22 cellular contexts compared by ENCODE assay signal in genomic region chr10:15046626-15047025, GRCh38. TPM values are rescaled to one million over a fixed set of nuclear protein-coding genes. Genes with fewer than 3 reads are reported as not detected.
DNase-seq lines count a peak whose midpoint lies in the region; ATAC-seq, FAIRE-seq and TF ChIP-seq lines count a peak whose summit lies in the region.
"Had no signal": no experiment of that assay in that cellular context is flagged by ENCODE, and none has a peak within 500 bp of the region (broad histone marks: within the 10 kb centered on the region; RNA-seq: fewer than 3 reads in every experiment).

No MANE protein-coding gene starts in this region.

- H3K36me3 ChIP-seq in K562 (ENCODE audit: control insufficient read depth, insufficient read depth, low read length): no peaks in the 10 kb centered on the region
- no peaks in the 10 kb centered on the region for H3K36me3 ChIP-seq in kidney (ENCODE audit: control insufficient read depth in 1 of 2, insufficient read depth in 2 of 2, low read length in 2 of 2)
- H3K36me3 ChIP-seq in upper lobe of right lung: no peaks in the 10 kb centered on the region
- no peaks in the 10 kb centered on the region for H3K36me3 ChIP-seq in aorta (ENCODE audit: control insufficient read depth in 1 of 2, insufficient read depth in 2 of 2, low read length in 1 of 2)
- H3K36me3 ChIP-seq: sigmoid colon had no signal

- H4K20me1 ChIP-seq in K562 (replicated peaks; ENCODE audit: control insufficient read depth, insufficient read depth, low read length): no peaks in the 10 kb centered on the region

- TF ChIP-seq EP300 in K562 (IDR thresholded peaks at IDR 0.05; ENCODE audit: low read length): no peak

- no peak overlapping the region for H3K27ac ChIP-seq in K562 (ENCODE audit: extremely low read depth, low read depth, low read length)
- H3K27ac ChIP-seq in kidney (ENCODE audit: low read depth in 2 of 2, low read length in 2 of 2): no peak overlapping the region
- H3K27ac ChIP-seq in upper lobe of right lung: no peak overlapping the region
- peak overlapping the region in 1 of 2 donors; percentile 98 for H3K27ac ChIP-seq in aorta (ENCODE audit: low read depth in 1 of 2, low read length in 2 of 2)
- H3K27ac ChIP-seq: 22Rv1, sigmoid colon had no signal

- H2AFZ ChIP-seq in K562 (ENCODE audit: low read depth, low read length): peak overlapping the region; percentile 45; the same call in 1 of the 2 replicates

- TF ChIP-seq RAD21 in K562 (CRISPR knock-in tag; conservative IDR thresholded peaks at IDR 0.05 in 1 of 2, IDR thresholded peaks at IDR 0.05 in 1 of 2): no peak

- no TSS peak for BruUV-seq in K562 (replicated peaks; lab: Mats Ljungman, UMichigan)

- H3K9ac ChIP-seq in K562 (ENCODE audit: insufficient read depth in 1 of 2, low read depth in 2 of 2, low read length in 2 of 2): no peak overlapping the region
- H3K9ac ChIP-seq in kidney (ENCODE audit: low read length in 2 of 2): no peak overlapping the region

- DNase-seq in NCI-H82 (lab: John Stamatoyannopoulos, UW) (peak; percentile 14), NCI-H82 treated with DMSO at 0.1 percent for 48 hours (lab: John Stamatoyannopoulos, UW; ENCODE audit: unreplicated experiment) (no peak), K562 (ENCODE audit: extremely low read depth in 1 of 4, low spot score in 3 of 4) (no peak), kidney (peak; percentile 77), upper lobe of right lung (no peak), globus pallidus (ENCODE audit: low spot score) (no peak), aorta (no peak)
- DNase-seq in stimulated activated naive B cell treated with anti-CD40 and anti-IgM and Interleukin-4, amounts not matched to agents 10 μg/mL and 1 μg/mL and 100 μg/mL, for 72 hours: no peak
- DNase-seq: activated CD4-positive, alpha-beta T cell treated with anti-CD3 and anti-CD28 coated beads for 48 hours; activated T-cell treated with anti-CD3 and anti-CD28 coated beads for 4 hours; CD8-positive, alpha-beta memory T cell; cortex of kidney; erythroblast; KBM-7; NCI-H2171 treated with DMSO at 0.1 percent for 48 hours; sigmoid colon had no signal

- in situ Hi-C loops in K562 (cut with MboI): no loop called here

- H3K27me3 ChIP-seq in K562 (ENCODE audit: control insufficient read depth in 2 of 2, insufficient read depth in 2 of 2, low read length in 2 of 2): peaks cover 0 to 8% of the 10 kb centered on the region in 2 experiments; a peak in 2 of 5 replicates
- no peaks in the 10 kb centered on the region for H3K27me3 ChIP-seq in upper lobe of right lung
- H3K27me3 ChIP-seq in aorta (ENCODE audit: control insufficient read depth in 1 of 2, insufficient read depth in 2 of 2, low read length in 1 of 2): no peaks in the 10 kb centered on the region
- H3K27me3 ChIP-seq: sigmoid colon had no signal

- no peak for TF ChIP-seq POLR2A in K562 (conservative IDR thresholded peaks at IDR 0.05)

- 6% methylated on average over 5 of the region's 5 CpGs for WGBS in K562 (ENCODE audit: insufficient coverage, low coverage, missing lambda C conversion rate)
- WGBS in aorta, 2 donors: 11 to 12% methylated on average over 5 of the region's 5 CpGs

- no peaks in the 10 kb centered on the region for H3K9me3 ChIP-seq in K562 (replicated peaks; ENCODE audit: control insufficient read depth, insufficient read depth, low read depth, low read length)
- no peaks in the 10 kb centered on the region for H3K9me3 ChIP-seq in kidney (ENCODE audit: control insufficient read depth in 1 of 2, low read length in 2 of 2)
- no peaks in the 10 kb centered on the region for H3K9me3 ChIP-seq in upper lobe of right lung
- H3K9me3 ChIP-seq in aorta (ENCODE audit: control insufficient read depth, low read length): no peaks in the 10 kb centered on the region
- H3K9me3 ChIP-seq: sigmoid colon had no signal

- no peak overlapping the region for H3K27ac Mint-ChIP-seq in stimulated activated naive B cell treated with anti-CD40 and anti-IgM and Interleukin-4, amounts not matched to agents 10 μg/mL and 1 μg/mL and 100 μg/mL, for 72 hours
- H3K27ac Mint-ChIP-seq: CD8-positive, alpha-beta memory T cell; stimulated activated memory B cell treated with anti-CD40 and anti-IgM and Interleukin-4, amounts not matched to agents 10 μg/mL and 1 μg/mL and 100 μg/mL, for 72 hours had no signal

- H3K9me1 ChIP-seq in K562 (ENCODE audit: control insufficient read depth, insufficient read depth, low read length): no peaks in the 10 kb centered on the region

- no peaks in the 10 kb centered on the region for H3K36me3 Mint-ChIP-seq in stimulated activated naive B cell treated with anti-CD40 and anti-IgM and Interleukin-4, amounts not matched to agents 10 μg/mL and 1 μg/mL and 100 μg/mL, for 72 hours
- H3K36me3 Mint-ChIP-seq: CD8-positive, alpha-beta memory T cell; stimulated activated memory B cell treated with anti-CD40 and anti-IgM and Interleukin-4, amounts not matched to agents 10 μg/mL and 1 μg/mL and 100 μg/mL, for 72 hours had no signal

- CTCF ChIA-PET in K562 (lab: Yijun Ruan, JAX; ENCODE audit: low intra/inter-chr PET ratio): no interaction called here

- H3K4me3 Mint-ChIP-seq in stimulated activated naive B cell treated with anti-CD40 and anti-IgM and Interleukin-4, amounts not matched to agents 10 μg/mL and 1 μg/mL and 100 μg/mL, for 72 hours: no peak overlapping the region
- H3K4me3 Mint-ChIP-seq: activated naive CD4-positive, alpha-beta T cell treated with anti-CD3 and anti-CD28 coated beads, Interleukin-2, amount 50 U/mL, for 24 hours; stimulated activated memory B cell treated with anti-CD40 and anti-IgM and Interleukin-4, amounts not matched to agents 10 μg/mL and 1 μg/mL and 100 μg/mL, for 72 hours had no signal

- no peaks in the 10 kb centered on the region for H3K79me2 ChIP-seq in K562 (ENCODE audit: control insufficient read depth, insufficient read depth, low read length)

- FAIRE-seq in K562 (lab: Jason Lieb, UNC) (no peak), kidney (lab: Jason Lieb, UNC) (no peak)

- ATAC-seq in K562 (no peak), upper lobe of right lung (peak; percentile 27), aorta (ENCODE audit: low FRiP score) (no peak)
- ATAC-seq in stimulated activated naive B cell treated with anti-CD40 and anti-IgM and Interleukin-4, amounts not matched to agents 10 μg/mL and 1 μg/mL and 100 μg/mL, for 72 hours (replicated peaks): no peak
- ATAC-seq: Right ventricle myocardium inferior; stimulated activated memory B cell treated with anti-CD40 and anti-IgM and Interleukin-4, amounts not matched to agents 10 μg/mL and 1 μg/mL and 100 μg/mL, for 72 hours had no signal

- TF ChIP-seq CTCF in K562 (IDR thresholded peaks at IDR 0.05 in 2 of 3, conservative IDR thresholded peaks at IDR 0.05 in 1 of 3; ENCODE audit: insufficient read depth in 2 of 3, low read depth in 1 of 3, low read length in 3 of 3) (no peak), kidney (IDR thresholded peaks at IDR 0.05; ENCODE audit: borderline replicate concordance, extremely low read depth, insufficient read depth) (no peak), upper lobe of right lung (IDR thresholded peaks at IDR 0.05) (no peak)

- POLR2A ChIA-PET in K562 (lab: Yijun Ruan, JAX): no interaction called here

- intact Hi-C loops in K562 (cut with micrococcal nuclease): no loop called here
- intact Hi-C loops in kidney (cut with DNase I): no loop called here
- intact Hi-C loops in upper lobe of right lung (cut with DNase I): no loop called here
- intact Hi-C loops in aorta (cut with DNase I): no loop called here

- no peaks in the 10 kb centered on the region for H3K9me3 Mint-ChIP-seq in stimulated activated naive B cell treated with anti-CD40 and anti-IgM and Interleukin-4, amounts not matched to agents 10 μg/mL and 1 μg/mL and 100 μg/mL, for 72 hours
- H3K9me3 Mint-ChIP-seq: activated naive CD4-positive, alpha-beta T cell treated with anti-CD3 and anti-CD28 coated beads, Interleukin-2, amount 50 U/mL, for 24 hours; CD8-positive, alpha-beta memory T cell had no signal

- no peak overlapping the region for H3K4me2 ChIP-seq in K562 (ENCODE audit: insufficient read depth, low read length)

- peaks cover 2 to 17% of the 10 kb centered on the region in 2 donors for H3K4me1 Mint-ChIP-seq in stimulated activated naive B cell treated with anti-CD40 and anti-IgM and Interleukin-4, amounts not matched to agents 10 μg/mL and 1 μg/mL and 100 μg/mL, for 72 hours
- H3K4me1 Mint-ChIP-seq: stimulated activated memory B cell treated with anti-CD40 and anti-IgM and Interleukin-4, amounts not matched to agents 10 μg/mL and 1 μg/mL and 100 μg/mL, for 72 hours had no signal

- peaks cover 9 to 14% of the 10 kb centered on the region in 2 donors for H3K27me3 Mint-ChIP-seq in stimulated activated naive B cell treated with anti-CD40 and anti-IgM and Interleukin-4, amounts not matched to agents 10 μg/mL and 1 μg/mL and 100 μg/mL, for 72 hours
- H3K27me3 Mint-ChIP-seq: activated naive CD4-positive, alpha-beta T cell treated with anti-CD3 and anti-CD28 coated beads, Interleukin-2, amount 50 U/mL, for 24 hours; stimulated activated memory B cell treated with anti-CD40 and anti-IgM and Interleukin-4, amounts not matched to agents 10 μg/mL and 1 μg/mL and 100 μg/mL, for 72 hours had no signal

- H3K4me3 ChIP-seq in K562 (no peak overlapping the region), kidney (ENCODE audit: low read length in 2 of 2) (no peak overlapping the region), upper lobe of right lung (no peak overlapping the region), aorta (ENCODE audit: low read length in 2 of 2) (no peak overlapping the region)
- H3K4me3 ChIP-seq: sigmoid colon had no signal

- no peaks in the 10 kb centered on the region for H3K4me1 ChIP-seq in K562 (replicated peaks in 1 of 2; ENCODE audit: control insufficient read depth in 2 of 2, insufficient read depth in 2 of 2, low read length in 2 of 2)
- H3K4me1 ChIP-seq in kidney (ENCODE audit: control insufficient read depth in 1 of 2, insufficient read depth in 1 of 2, low read depth in 1 of 2, low read length in 2 of 2): no peaks in the 10 kb centered on the region
- H3K4me1 ChIP-seq in upper lobe of right lung: no peaks in the 10 kb centered on the region
- H3K4me1 ChIP-seq in aorta (ENCODE audit: control insufficient read depth in 1 of 2, insufficient read depth in 2 of 2, low read length in 2 of 2): peaks cover 2 to 3% of the 10 kb centered on the region in 2 donors
- H3K4me1 ChIP-seq: sigmoid colon had no signal

RNA-seq across cellular contexts. Expression of gene OLAH, which starts 2.9 kb away (rescaled TPM):
- total RNA-seq in K562 (2011; cell fraction: chromatin; rRNA removed; ENCODE audit: low replicate concordance): not detected in 2 replicates
- total RNA-seq in K562 (2011; cell fraction: nucleolus; rRNA removed): not detected in 2 replicates
- not detected in 2 replicates for total RNA-seq in K562 (2011; cell fraction: nucleoplasm; rRNA removed)
- total RNA-seq in K562 (2014; rRNA removed) (not detected in 2 replicates), K562 (2014; rRNA removed; fragmentation: Illumina TruSeq; extraction: Trizol) (0.11 and 0.26 TPM in 2 replicates), K562 (2015; rRNA removed; fragmentation: Illumina TruSeq; extraction: Trizol) (0.22 TPM in 1 of 2 replicates, not detected in the other), K562 (2021) (not detected in 2 replicates), kidney (0.50 TPM), upper lobe of right lung (0.93 TPM), aorta (1 to 10 TPM in 1 of 2 donors, not detected in 1; 1.1 TPM)
- polyA plus RNA-seq in K562 (2011; rRNA removed) (0.11 TPM in 1 of 2 replicates, not detected in the other), K562 (2014; fragmentation: Illumina TruSeq; extraction: Trizol) (0.15 TPM in 1 of 2 replicates, not detected in the other), K562 (2014; fragmentation: Nextera tagmentation; extraction: Ambion mirVana) (under 1 TPM; 0.13 to 0.45 TPM), K562 (2014; rRNA removed) (0.21 and 0.58 TPM in 2 replicates), kidney (ENCODE audit: insufficient read depth, low read depth, low replicate concordance) (0.52 TPM), aorta (1 to 10 TPM; 2.5 to 4.4 TPM)
- 0.04 TPM in 1 of 2 replicates, not detected in the other for polyA plus RNA-seq in K562 (2011; cell fraction: cytosol; rRNA removed)
- polyA plus RNA-seq in K562 (2011; cell fraction: nucleus; rRNA removed): not detected in 2 replicates
- polyA plus RNA-seq in K562 (2012): 0.13 and 3.8 TPM in 2 replicates
- polyA minus RNA-seq in K562 (2011; rRNA and poly(A)+ RNA removed): 0.27 and 0.28 TPM in 2 replicates
- polyA minus RNA-seq in K562 (2011; cell fraction: cytosol; rRNA and poly(A)+ RNA removed): not detected in 2 replicates
- polyA minus RNA-seq in K562 (2011; cell fraction: nucleus; rRNA and poly(A)+ RNA removed): not detected in 2 replicates
- total RNA-seq: CD8-positive, alpha-beta memory T cell; G401 had no signal
- polyA plus RNA-seq: CD8-positive, alpha-beta memory T cell; neural cell had no signal

RNA-seq across cellular contexts. Expression of gene ACBD7, which starts 42.0 kb away (rescaled TPM):
- total RNA-seq in K562 (2011; cell fraction: chromatin; rRNA removed; ENCODE audit: low replicate concordance): 0.30 and 0.76 TPM in 2 replicates
- 0.33 TPM in 1 of 2 replicates, not detected in the other for total RNA-seq in K562 (2011; cell fraction: nucleolus; rRNA removed)
- total RNA-seq in K562 (2011; cell fraction: nucleoplasm; rRNA removed): 0.81 and 2.3 TPM in 2 replicates
- total RNA-seq in K562 (2014; rRNA removed): 0.98 and 1.4 TPM in 2 replicates
- 0.84 and 1.3 TPM in 2 replicates for total RNA-seq in K562 (2014; rRNA removed; fragmentation: Illumina TruSeq; extraction: Trizol)
- 0.72 and 1.1 TPM in 2 replicates for total RNA-seq in K562 (2015; rRNA removed; fragmentation: Illumina TruSeq; extraction: Trizol)
- total RNA-seq in K562 (2021): 0.60 and 0.98 TPM in 2 replicates
- 2.7 and 3.2 TPM in 2 replicates for polyA plus RNA-seq in K562 (2011; rRNA removed)
- 1.2 and 2.3 TPM in 2 replicates for polyA plus RNA-seq in K562 (2011; cell fraction: cytosol; rRNA removed)
- 0.78 and 0.87 TPM in 2 replicates for polyA plus RNA-seq in K562 (2011; cell fraction: nucleus; rRNA removed)
- polyA plus RNA-seq in K562 (2012): 0.77 and 1.2 TPM in 2 replicates
- polyA plus RNA-seq in K562 (2014; fragmentation: Illumina TruSeq; extraction: Trizol): 0.86 and 0.98 TPM in 2 replicates
- under 1 TPM; 0.21 to 0.27 TPM for polyA plus RNA-seq in K562 (2014; fragmentation: Nextera tagmentation; extraction: Ambion mirVana)
- 0.93 and 1.1 TPM in 2 replicates for polyA plus RNA-seq in K562 (2014; rRNA removed)
- 2.9 and 3.4 TPM in 2 replicates for polyA minus RNA-seq in K562 (2011; rRNA and poly(A)+ RNA removed)
- 1.7 TPM in 1 of 2 replicates, not detected in the other for polyA minus RNA-seq in K562 (2011; cell fraction: cytosol; rRNA and poly(A)+ RNA removed)
- polyA minus RNA-seq in K562 (2011; cell fraction: nucleus; rRNA and poly(A)+ RNA removed): 0.54 and 1.3 TPM in 2 replicates
- 0.50 TPM for total RNA-seq in kidney
- 0.56 TPM for polyA plus RNA-seq in kidney (ENCODE audit: insufficient read depth, low read depth, low replicate concordance)
- total RNA-seq in upper lobe of right lung: not detected
- not detected for total RNA-seq in aorta
- not detected for polyA plus RNA-seq in aorta
- total RNA-seq: Right ventricle myocardium inferior, sigmoid colon had no signal
- polyA plus RNA-seq: CD8-positive, alpha-beta memory T cell had no signal

RNA-seq across cellular contexts. Expression of gene RPP38, which starts 50.5 kb away (rescaled TPM):
- 24.7 and 30.0 TPM in 2 replicates for total RNA-seq in K562 (2011; cell fraction: chromatin; rRNA removed; ENCODE audit: low replicate concordance)
- total RNA-seq in K562 (2011; cell fraction: nucleolus; rRNA removed): 21.5 and 24.6 TPM in 2 replicates
- 18.0 and 21.1 TPM in 2 replicates for total RNA-seq in K562 (2011; cell fraction: nucleoplasm; rRNA removed)
- 27.8 and 30.9 TPM in 2 replicates for total RNA-seq in K562 (2014; rRNA removed)
- total RNA-seq in K562 (2014; rRNA removed; fragmentation: Illumina TruSeq; extraction: Trizol): 31.7 and 34.5 TPM in 2 replicates
- total RNA-seq in K562 (2015; rRNA removed; fragmentation: Illumina TruSeq; extraction: Trizol): 32.6 and 33.8 TPM in 2 replicates
- total RNA-seq in K562 (2021): 26.3 and 26.9 TPM in 2 replicates
- 30.3 and 39.4 TPM in 2 replicates for polyA plus RNA-seq in K562 (2011; rRNA removed)
- polyA plus RNA-seq in K562 (2011; cell fraction: cytosol; rRNA removed): 23.7 and 30.8 TPM in 2 replicates
- 17.3 and 18.1 TPM in 2 replicates for polyA plus RNA-seq in K562 (2011; cell fraction: nucleus; rRNA removed)
- polyA plus RNA-seq in K562 (2012): 25.0 and 27.7 TPM in 2 replicates
- polyA plus RNA-seq in K562 (2014; fragmentation: Illumina TruSeq; extraction: Trizol): 48.6 and 58.6 TPM in 2 replicates
- polyA plus RNA-seq in K562 (2014; fragmentation: Nextera tagmentation; extraction: Ambion mirVana): 10 to 100 TPM; 33.5 to 38.6 TPM
- polyA plus RNA-seq in K562 (2014; rRNA removed): 35.5 and 36.3 TPM in 2 replicates
- polyA minus RNA-seq in K562 (2011; rRNA and poly(A)+ RNA removed): 28.2 and 32.6 TPM in 2 replicates
- 9.7 and 14.4 TPM in 2 replicates for polyA minus RNA-seq in K562 (2011; cell fraction: cytosol; rRNA and poly(A)+ RNA removed)
- 10.1 and 11.6 TPM in 2 replicates for polyA minus RNA-seq in K562 (2011; cell fraction: nucleus; rRNA and poly(A)+ RNA removed)
- 18.1 TPM for total RNA-seq in kidney
- polyA plus RNA-seq in kidney (ENCODE audit: insufficient read depth, low read depth, low replicate concordance): 20.1 TPM
- total RNA-seq in upper lobe of right lung: 15.3 TPM
- total RNA-seq in aorta: 1 to 10 TPM; 8.2 to 9.0 TPM
- polyA plus RNA-seq in aorta: 10 to 100 TPM in 1 of 2 donors, 1 to 10 TPM in 1; 9.6 to 12.0 TPM

Comparison
In these comparisons a context has a peak if more than half of its experiments do, and no peak if none do; other contexts are left out.
1. DNase-seq: peak in NCI-H82 (single experiment) and kidney (single experiment); none in NCI-H82 treated with DMSO at 0.1 percent for 48 hours (single experiment), K562 (0 of 4), upper lobe of right lung (single experiment), stimulated activated naive B cell treated with anti-CD40 and anti-IgM and Interleukin-4, amounts not matched to agents 10 μg/mL and 1 μg/mL and 100 μg/mL, for 72 hours (single experiment), globus pallidus (single experiment) and aorta (0 of 2).